24 cellular contexts compared by ENCODE assay signal in genomic region chr1:219664310-219665029, GRCh38. TPM values are rescaled to one million over a fixed set of nuclear protein-coding genes. Genes with fewer than 3 reads are reported as not detected.
A peak's percentile ranks its signal among the peaks of the same experiment; 100 is the strongest.
DNase-seq lines count a peak whose midpoint lies in the region; ATAC-seq, FAIRE-seq and TF ChIP-seq lines count a peak whose summit lies in the region.
"Had no signal": no experiment of that assay in that cellular context is flagged by ENCODE, and none has a peak within 500 bp of the region (broad histone marks: within the 10 kb centered on the region; RNA-seq: fewer than 3 reads in every experiment).

No MANE protein-coding gene starts in this region.

- no peaks in the 10 kb centered on the region for H4K20me1 ChIP-seq in HepG2 (ENCODE audit: insufficient read depth, low read length)
- H4K20me1 ChIP-seq in mammary epithelial cell (ENCODE audit: insufficient read depth, low read length) = no peaks in the 10 kb centered on the region
- H4K20me1 ChIP-seq: BLaER1 treated with 17β-estradiol and CSF1 and Interleukin-3, amounts not matched to agents 10 nM and 100 nM had no signal

- no peak for TF ChIP-seq CTCF in right lobe of liver (IDR thresholded peaks at IDR 0.05)
- TF ChIP-seq CTCF in HepG2 (CRISPR knock-in tag; IDR thresholded peaks at IDR 0.05) = no peak
- no peak for TF ChIP-seq CTCF in mammary epithelial cell (conservative IDR thresholded peaks at IDR 0.05 in 1 of 2, IDR thresholded peaks at IDR 0.05 in 1 of 2; ENCODE audit: extremely low read depth in 1 of 2, insufficient read depth in 1 of 2, low read depth in 1 of 2, low read length in 2 of 2)

- dilution Hi-C loops in mammary epithelial cell (cut with HindIII; ENCODE audit: low sequenced_read_pairs) = no loop called here

- H3K79me2 ChIP-seq in HepG2 (ENCODE audit: insufficient read depth, low read length) (no peaks in the 10 kb centered on the region), mammary epithelial cell (ENCODE audit: insufficient read depth, low read length) (no peaks in the 10 kb centered on the region)

- no peak for DNase-seq in right lobe of liver
- DNase-seq in HepG2 (ENCODE audit: low spot score) = no peak
- peak; percentile 55 for DNase-seq in fibroblast of gingiva (ENCODE audit: low read depth)
- no peak for DNase-seq in left lobe of liver (ENCODE audit: low spot score)
- DNase-seq in SKM-1 (lab: John Stamatoyannopoulos, UW; ENCODE audit: unreplicated experiment) = no peak
- DNase-seq in mammary epithelial cell = no peak
- DNase-seq: 8988T; ACHN; AML-193; BE2C; CD4-positive, alpha-beta T cell; CD8-positive, alpha-beta memory T cell; DMS 273 treated with DMSO at 0.1 percent for 48 hours; DND-41; GOT3 had no signal

- TF ChIP-seq POLR2A in right lobe of liver (IDR thresholded peaks at IDR 0.05) (no peak), HepG2 (IDR thresholded peaks at IDR 0.05; ENCODE audit: insufficient read depth in 1 of 2, low read depth in 2 of 2, low read length in 2 of 2) (no peak)

- H3K27me3 ChIP-seq in right lobe of liver (no peaks in the 10 kb centered on the region), HepG2 (ENCODE audit: control insufficient read depth in 1 of 2, insufficient read depth in 2 of 2, low read length in 2 of 2) (no peaks in the 10 kb centered on the region), mammary epithelial cell (ENCODE audit: insufficient read depth, low read length) (no peaks in the 10 kb centered on the region)
- H3K27me3 ChIP-seq: BE2C; BLaER1 treated with 17β-estradiol and CSF1 and Interleukin-3, amounts not matched to agents 10 nM and 100 nM had no signal

- WGBS in right lobe of liver (ENCODE audit: insufficient coverage, low coverage, low lambda C conversion rate, missing lambda C conversion rate) = 16% methylated on average over 4 of the region's 4 CpGs
- 24% methylated on average over 4 of the region's 4 CpGs for WGBS in HepG2 (ENCODE audit: low lambda C conversion rate)
- 56% methylated on average over 4 of the region's 4 CpGs for WGBS in mammary epithelial cell (ENCODE audit: low coverage, missing lambda C conversion rate)

- H2AFZ ChIP-seq in HepG2 (ENCODE audit: low read length) (no peak overlapping the region), mammary epithelial cell (ENCODE audit: low read depth, low read length) (no peak overlapping the region)

- no TSS peak for BruUV-seq in HepG2 (replicated peaks; lab: Mats Ljungman, UMichigan)
- BruUV-seq in mammary epithelial cell (replicated peaks; lab: Mats Ljungman, UMichigan) = no TSS peak

- intact Hi-C loops in right lobe of liver (cut with DNase I) (no loop called here), HepG2 (cut with micrococcal nuclease; ENCODE audit: unreplicated experiment) (loop anchor here (10.0 kb wide), 1 partner anchor 150 kb away; no protein-coding TSS in a partner anchor), mammary epithelial cell (cut with micrococcal nuclease) (no loop called here)

- H3K9me3 ChIP-seq in right lobe of liver (no peaks in the 10 kb centered on the region), HepG2 (ENCODE audit: low read length) (no peaks in the 10 kb centered on the region), mammary epithelial cell (replicated peaks; ENCODE audit: insufficient read depth, low read length) (no peaks in the 10 kb centered on the region)
- H3K9me3 ChIP-seq: A549; BE2C; BLaER1 treated with 17β-estradiol and CSF1 and Interleukin-3, amounts not matched to agents 10 nM and 100 nM; HAP-1 had no signal

- CTCF ChIA-PET in HepG2 (lab: Yijun Ruan, JAX; ENCODE audit: low intra/inter-chr PET ratio, low total read pairs) = interaction anchor here (0.5 kb wide), 1 partner anchor 39 kb away, joined by 3 read pairs; no protein-coding TSS in a partner anchor
- CTCF ChIA-PET in mammary epithelial cell (lab: Charles Lee; ENCODE audit: low non-redundant PET) = no interaction called here

- H3K9ac ChIP-seq in HepG2 (ENCODE audit: insufficient read depth, low read depth, low read length) (no peak overlapping the region), mammary epithelial cell (ENCODE audit: insufficient read depth, low read length) (no peak overlapping the region)
- H3K9ac ChIP-seq: BLaER1 treated with 17β-estradiol and CSF1 and Interleukin-3, amounts not matched to agents 10 nM and 100 nM had no signal

- TF ChIP-seq EP300 in HepG2 (IDR thresholded peaks at IDR 0.05; ENCODE audit: low read depth in 2 of 2, low read length in 2 of 2) (no peak), HepG2 (CRISPR knock-in tag; IDR thresholded peaks at IDR 0.05; ENCODE audit: borderline replicate concordance) (no peak)

- in situ Hi-C loops in HepG2 (cut with HindIII; ENCODE audit: extremely low pct_ligation_motif_present, low pct_unique_long_range_greater_than_20kb) (no loop called here), mammary epithelial cell (cut with MboI; ENCODE audit: low sequenced_read_pairs in 2 of 2) (no loop called here)

- no peaks in the 10 kb centered on the region for H3K36me3 ChIP-seq in right lobe of liver
- no peaks in the 10 kb centered on the region for H3K36me3 ChIP-seq in HepG2 (replicated peaks in 1 of 2; ENCODE audit: control insufficient read depth in 1 of 2, insufficient read depth in 2 of 2, low read length in 2 of 2)
- H3K36me3 ChIP-seq in mammary epithelial cell (ENCODE audit: insufficient read depth, low read length) = no peaks in the 10 kb centered on the region
- H3K36me3 ChIP-seq: BE2C; BLaER1 treated with 17β-estradiol and CSF1 and Interleukin-3, amounts not matched to agents 10 nM and 100 nM; HAP-1 had no signal

- H3K4me1 ChIP-seq in right lobe of liver (peaks cover 0 to 48% (median 18%) of the 10 kb centered on the region in 4 donors), HepG2 (ENCODE audit: insufficient read depth, low read length) (peaks cover 21% of the 10 kb centered on the region), mammary epithelial cell (ENCODE audit: insufficient read depth, low read length) (no peaks in the 10 kb centered on the region)

- H3K4me3 ChIP-seq in right lobe of liver (no peak overlapping the region), HepG2 (replicated peaks in 1 of 3; ENCODE audit: insufficient read depth in 1 of 3, low read depth in 2 of 3, low read length in 3 of 3) (no peak overlapping the region), mammary epithelial cell (replicated peaks in 1 of 3; ENCODE audit: insufficient read depth in 1 of 3, low read depth in 2 of 3, low read length in 3 of 3) (no peak overlapping the region)
- H3K4me3 ChIP-seq: A549; BLaER1 treated with 17β-estradiol and CSF1 and Interleukin-3, amounts not matched to agents 10 nM and 100 nM; HAP-1 had no signal

- ATAC-seq in right lobe of liver (peak; percentile 57 to 67 (median 64)), HepG2 (no peak), SK-N-SH treated with all-trans-retinoic acid at 6 μM for 48 hours (peak; percentile 73), left lobe of liver (peak; percentile 66), HG02763 (IDR thresholded peaks at IDR 0.05; ENCODE audit: unreplicated experiment) (no peak)
- ATAC-seq: A549 had no signal

- H3K27ac ChIP-seq in right lobe of liver = no peak overlapping the region
- H3K27ac ChIP-seq in HepG2 (ENCODE audit: extremely low read length, insufficient read depth, low read length) = no peak overlapping the region
- no peak overlapping the region for H3K27ac ChIP-seq in mammary epithelial cell (ENCODE audit: insufficient read depth, low read depth, low read length)
- H3K27ac ChIP-seq: A549; BLaER1 treated with 17β-estradiol and CSF1 and Interleukin-3, amounts not matched to agents 10 nM and 100 nM had no signal

- FAIRE-seq in HepG2 (lab: Jason Lieb, UNC) = no peak
- FAIRE-seq: A549, D721Med, G401.6, GM12892, H54 had no signal

- no peak for TF ChIP-seq RAD21 in HepG2 (CRISPR knock-in tag; IDR thresholded peaks at IDR 0.05)

- POLR2A ChIA-PET in HepG2 (lab: Yijun Ruan, JAX) = no interaction called here

- H3K4me2 ChIP-seq in HepG2 (ENCODE audit: low read depth, low read length) (no peak overlapping the region), mammary epithelial cell (ENCODE audit: insufficient read depth, low read depth, low read length) (no peak overlapping the region)
- H3K4me2 ChIP-seq: A549; BLaER1 treated with 17β-estradiol and CSF1 and Interleukin-3, amounts not matched to agents 10 nM and 100 nM had no signal

TF ChIP-seq in SK-N-SH treated with all-trans-retinoic acid at 6 μM for 48 hours, 23 proteins besides CTCF, POLR2A, EP300 and RAD21:
- TF ChIP-seq TOX (CRISPR knock-in tag; IDR thresholded peaks at IDR 0.05; ENCODE audit: borderline replicate concordance) (peak; percentile 49; the same call in 1 of the 2 replicates), PPARA (CRISPR knock-in tag; IDR thresholded peaks at IDR 0.05; ENCODE audit: borderline replicate concordance) (no peak)

RNA-seq across cellular contexts. Expression of gene ZC3H11B, which starts 51.6 kb away (rescaled TPM):
- total RNA-seq in right lobe of liver = under 1 TPM in 3 of 6 experiments, not detected in 3; 0.12 to 0.37 (median 0.23) TPM
- 0.15 and 0.34 TPM in 2 replicates for total RNA-seq in HepG2 (2016; rRNA removed; fragmentation: Illumina TruSeq; extraction: Trizol)
- not detected in 2 replicates for total RNA-seq in HepG2 (2016; cell fraction: cytosol; rRNA removed; fragmentation: Illumina TruSeq; extraction: Trizol; ENCODE audit: low read depth)
- total RNA-seq in HepG2 (2016; cell fraction: insoluble cytoplasmic fraction; rRNA removed; fragmentation: Illumina TruSeq; extraction: Trizol) = 0.09 and 0.18 TPM in 2 replicates
- 0.07 TPM in 1 of 2 replicates, not detected in the other for total RNA-seq in HepG2 (2016; cell fraction: membrane; rRNA removed; fragmentation: Illumina TruSeq; extraction: Trizol)
- 0.25 TPM in 1 of 2 replicates, not detected in the other for total RNA-seq in HepG2 (2016; cell fraction: nucleus; rRNA removed; fragmentation: Illumina TruSeq; extraction: Trizol)
- polyA plus RNA-seq in HepG2 (2011; rRNA removed) = 0.05 and 0.09 TPM in 2 replicates
- 0.05 TPM in 1 of 2 replicates, not detected in the other for polyA plus RNA-seq in HepG2 (2011; cell fraction: cytosol; rRNA removed)
- 0.09 and 0.11 TPM in 2 replicates for polyA plus RNA-seq in HepG2 (2011; cell fraction: nucleus; rRNA removed)
- polyA plus RNA-seq in HepG2 (2012) = 0.15 and 0.20 TPM in 2 replicates
- not detected in 2 replicates for polyA plus RNA-seq in HepG2 (2016; cell fraction: cytosol; fragmentation: Illumina TruSeq; extraction: Trizol; ENCODE audit: low read depth)
- polyA plus RNA-seq in HepG2 (2016; cell fraction: insoluble cytoplasmic fraction; fragmentation: Illumina TruSeq; extraction: Trizol; ENCODE audit: low read depth) = 0.10 TPM in 1 of 2 replicates, not detected in the other
- 0.07 TPM in 1 of 2 replicates, not detected in the other for polyA plus RNA-seq in HepG2 (2016; cell fraction: membrane; fragmentation: Illumina TruSeq; extraction: Trizol; ENCODE audit: low read depth)
- 0.21 TPM in 1 of 2 replicates, not detected in the other for polyA plus RNA-seq in HepG2 (2016; cell fraction: nucleus; fragmentation: Illumina TruSeq; extraction: Trizol; ENCODE audit: insufficient read depth, low read depth)
- polyA minus RNA-seq in HepG2 (2011; rRNA and poly(A)+ RNA removed; ENCODE audit: low replicate concordance) = not detected in 2 replicates
- not detected in 2 replicates for polyA minus RNA-seq in HepG2 (2011; cell fraction: cytosol; rRNA and poly(A)+ RNA removed)
- 0.26 and 0.99 TPM in 2 replicates for polyA minus RNA-seq in HepG2 (2011; cell fraction: nucleus; rRNA and poly(A)+ RNA removed)
- not detected for total RNA-seq in left lobe of liver
- not detected for total RNA-seq in mammary epithelial cell
- 0.06 TPM for polyA plus RNA-seq in mammary epithelial cell
- polyA minus RNA-seq in mammary epithelial cell = not detected
- polyA plus RNA-seq: CD8-positive, alpha-beta memory T cell had no signal

Comparison
In these comparisons a context has a peak if more than half of its experiments do, and no peak if none do; other contexts are left out.
1. ATAC-seq: peak in right lobe of liver (4 of 4), SK-N-SH treated with all-trans-retinoic acid at 6 μM for 48 hours (single experiment) and left lobe of liver (single experiment); none in HepG2 (single experiment) and HG02763 (single experiment).